30 cellular contexts compared by ENCODE assay signal in genomic region chr18:74825460-74825859, GRCh38.
"Had no signal": no experiment of that assay in that cellular context is flagged by ENCODE, and none has a peak within 500 bp of the region (broad histone marks: within the 10 kb centered on the region; RNA-seq: fewer than 3 reads in every experiment).

No MANE protein-coding gene starts in this region.

- H3K36me3 ChIP-seq: ascending aorta, cardiac muscle cell, SJCRH30, WERI-Rb-1 had no signal

- H3K4me3 ChIP-seq: ascending aorta, cardiac muscle cell, coronary artery, SJCRH30, SK-N-MC had no signal

- H3K9me3 ChIP-seq: ascending aorta, SJCRH30 had no signal

- H3K4me1 ChIP-seq: ascending aorta, SJCRH30 had no signal

- H3K27ac ChIP-seq: ascending aorta, cardiac muscle cell, coronary artery, SJCRH30, SK-N-MC, WERI-Rb-1 had no signal

- DNase-seq: activated CD4-positive, alpha-beta memory T cell treated with anti-CD3 and anti-CD28 coated beads, Interleukin-2, amount 10 ng/mL, durations not matched to agents 7 days and 5 days; activated CD4-positive, alpha-beta T cell treated with anti-CD3 and anti-CD28 coated beads for 1 hour; activated CD4-positive, alpha-beta T cell treated with anti-CD3 and anti-CD28 coated beads for 48 hours; activated CD4-positive, CD25-positive, alpha-beta regulatory T cell; activated effector memory CD4-positive, alpha-beta T cell treated with anti-CD3 and anti-CD28 coated beads, Interleukin-2, amount 50 U/mL, for 16 hours; activated naive CD4-positive, alpha-beta T cell; activated naive CD4-positive, alpha-beta T cell treated with anti-CD3 and anti-CD28 coated beads, Interleukin-2, amount 50 U/mL, for 16 hours; activated naive CD8-positive, alpha-beta T cell treated with anti-CD3 and anti-CD28 coated beads for 36 hours; activated T-cell treated with anti-CD3 and anti-CD28 coated beads, Interleukin-2, amount 50 U/mL, for 1 hour; activated T-cell treated with anti-CD3 and anti-CD28 coated beads, Interleukin-2, amount 50 U/mL, for 72 hours; amygdala; NCI-H1105; NCI-H1417 treated with DMSO at 0.1 percent for 48 hours; NCI-H1930; NCI-H2081 treated with DMSO at 0.1 percent for 48 hours; NCI-H226; NCI-H446 treated with DMSO at 0.1 percent for 48 hours; NCI-H524; NCI-H69; NCI-H82; SHP77; SJCRH30; T1000; WERI-Rb-1 had no signal

- H3K27me3 ChIP-seq: ascending aorta, cardiac muscle cell, SJCRH30 had no signal

- ATAC-seq: activated T-cell treated with anti-CD3 and anti-CD28 coated beads, Interleukin-2, amount 50 U/mL, for 72 hours; activated T-helper 17 cell treated with anti-CD3 and anti-CD28 coated beads, Interleukin-2, amount 50 U/mL, for 72 hours; Panc1 had no signal
